Comparison of ENCODE assay signal across 27 cellular contexts in genomic region chr3:31929826-31930502, GRCh38. TPM values are rescaled to one million over a fixed set of nuclear protein-coding genes. Genes with fewer than 3 reads are reported as not detected.
"Had no signal": no experiment of that assay in that cellular context is flagged by ENCODE, and none has a peak within 500 bp of the region (broad histone marks: within the 10 kb centered on the region; RNA-seq: fewer than 3 reads in every experiment).

No MANE protein-coding gene starts in this region.

- H3K36me3 ChIP-seq: left ventricle myocardium inferior, ovary, prostate gland, suprapubic skin, tibial nerve had no signal

- DNase-seq: activated CD4-positive, alpha-beta memory T cell treated with anti-CD3 and anti-CD28 coated beads, Interleukin-2, amount 10 ng/mL, durations not matched to agents 7 days and 5 days; activated CD4-positive, alpha-beta T cell treated with anti-CD3 and anti-CD28 coated beads for 48 hours; activated CD8-positive, alpha-beta memory T cell treated with anti-CD3 and anti-CD28 coated beads, Interleukin-2, amount 10 ng/mL, durations not matched to agents 7 days and 5 days; activated effector memory CD4-positive, alpha-beta T cell treated with anti-CD3 and anti-CD28 coated beads, Interleukin-2, amount 50 U/mL, for 16 hours; activated naive CD4-positive, alpha-beta T cell treated with anti-CD3 and anti-CD28 coated beads, Interleukin-2, amount 10 ng/mL, durations not matched to agents 7 days and 5 days; activated T-cell treated with anti-CD3 and anti-CD28 coated beads for 4 hours; aorta; effector CD4-positive, alpha-beta T cell; foreskin fibroblast; immature natural killer cell; left ventricle myocardium inferior; mammary epithelial cell; midbrain; ovary; stimulated activated CD4-positive, alpha-beta T cell treated with anti-CD3 and anti-CD28 coated beads, Interleukin-2, amount 100 ng/mL, for 48 hours; stimulated activated naive CD8-positive, alpha-beta T cell treated with anti-CD3 and anti-CD28 coated beads, Interleukin-15, Interleukin-2, amounts not matched to agents 100 U/mL and 50 U/mL, for 24 hours; T1000 had no signal

- H3K27me3 ChIP-seq: hepatocyte, ovary, suprapubic skin, tibial nerve had no signal

- FAIRE-seq: endometrium, urothelium cell line had no signal

- H3K4me3 Mint-ChIP-seq: activated CD4-positive, alpha-beta memory T cell treated with anti-CD3 and anti-CD28 coated beads, Interleukin-2, amount 10 ng/mL, durations not matched to agents 7 days and 5 days; activated CD8-positive, alpha-beta memory T cell treated with anti-CD3 and anti-CD28 coated beads, Interleukin-2, amount 10 ng/mL, durations not matched to agents 7 days and 5 days; activated naive CD4-positive, alpha-beta T cell treated with anti-CD3 and anti-CD28 coated beads, Interleukin-2, amount 10 ng/mL, durations not matched to agents 7 days and 5 days; brain; dendritic cell treated with granulocyte-macrophage colony-stimulating factor and Interleukin-4, amounts not matched to agents 40 ng/mL and 50 ng/mL, for 4 days; immature natural killer cell; natural killer cell treated with Interleukin-12 subunit alpha and Interleukin-12 subunit beta and Interleukin-15 and Interleukin-18, amount 100 ng/mL, for 72 hours; T-helper 1 cell treated with Interleukin-12 subunit alpha and Interleukin-12 subunit beta and Interleukin-4 antibody, amounts not matched to agents 30 μg/mL and 1 μg/mL, for 36 hours had no signal

- H3K9me3 ChIP-seq: left ventricle myocardium inferior, ovary, prostate gland, suprapubic skin, tibial nerve had no signal

- H3K4me1 Mint-ChIP-seq: activated CD8-positive, alpha-beta memory T cell treated with anti-CD3 and anti-CD28 coated beads, Interleukin-2, amount 10 ng/mL, durations not matched to agents 7 days and 5 days; activated naive CD4-positive, alpha-beta T cell treated with anti-CD3 and anti-CD28 coated beads, Interleukin-2, amount 10 ng/mL, durations not matched to agents 7 days and 5 days; immature natural killer cell had no signal

- H3K4me3 ChIP-seq: hepatocyte, left ventricle myocardium inferior, ovary, prostate gland, suprapubic skin, tibial nerve had no signal

- H3K36me3 Mint-ChIP-seq: activated CD8-positive, alpha-beta memory T cell treated with anti-CD3 and anti-CD28 coated beads, Interleukin-2, amount 10 ng/mL, durations not matched to agents 7 days and 5 days; activated naive CD4-positive, alpha-beta T cell treated with anti-CD3 and anti-CD28 coated beads, Interleukin-2, amount 10 ng/mL, durations not matched to agents 7 days and 5 days; brain; immature natural killer cell; natural killer cell treated with Interleukin-12 subunit alpha and Interleukin-12 subunit beta and Interleukin-15 and Interleukin-18, amount 100 ng/mL, for 72 hours had no signal

- ATAC-seq: activated CD8-positive, alpha-beta memory T cell treated with anti-CD3 and anti-CD28 coated beads, Interleukin-2, amount 10 ng/mL, durations not matched to agents 7 days and 5 days; natural killer cell treated with Interleukin-12 subunit alpha and Interleukin-12 subunit beta and Interleukin-15 and Interleukin-18, amount 100 ng/mL, for 72 hours; stimulated activated naive CD8-positive, alpha-beta T cell treated with anti-CD3 and anti-CD28 coated beads, Interleukin-15, Interleukin-2, amounts not matched to agents 100 U/mL and 50 U/mL, for 24 hours had no signal

- H3K27ac Mint-ChIP-seq: activated CD4-positive, alpha-beta memory T cell treated with anti-CD3 and anti-CD28 coated beads, Interleukin-2, amount 10 ng/mL, durations not matched to agents 7 days and 5 days; activated CD8-positive, alpha-beta memory T cell treated with anti-CD3 and anti-CD28 coated beads, Interleukin-2, amount 10 ng/mL, durations not matched to agents 7 days and 5 days; activated naive CD4-positive, alpha-beta T cell treated with anti-CD3 and anti-CD28 coated beads, Interleukin-2, amount 10 ng/mL, durations not matched to agents 7 days and 5 days; brain; dendritic cell treated with granulocyte-macrophage colony-stimulating factor and Interleukin-4, amounts not matched to agents 40 ng/mL and 50 ng/mL, for 4 days; immature natural killer cell; natural killer cell treated with Interleukin-12 subunit alpha and Interleukin-12 subunit beta and Interleukin-15 and Interleukin-18, amount 100 ng/mL, for 72 hours; T-helper 1 cell treated with Interleukin-12 subunit alpha and Interleukin-12 subunit beta and Interleukin-4 antibody, amounts not matched to agents 30 μg/mL and 1 μg/mL, for 36 hours had no signal

- H3K27me3 Mint-ChIP-seq: activated CD4-positive, alpha-beta memory T cell treated with anti-CD3 and anti-CD28 coated beads, Interleukin-2, amount 10 ng/mL, durations not matched to agents 7 days and 5 days; activated CD8-positive, alpha-beta memory T cell treated with anti-CD3 and anti-CD28 coated beads, Interleukin-2, amount 10 ng/mL, durations not matched to agents 7 days and 5 days; activated naive CD4-positive, alpha-beta T cell treated with anti-CD3 and anti-CD28 coated beads, Interleukin-2, amount 10 ng/mL, durations not matched to agents 7 days and 5 days; dendritic cell treated with granulocyte-macrophage colony-stimulating factor and Interleukin-4, amounts not matched to agents 40 ng/mL and 50 ng/mL, for 4 days had no signal

- H3K9me3 Mint-ChIP-seq: activated CD4-positive, alpha-beta memory T cell treated with anti-CD3 and anti-CD28 coated beads, Interleukin-2, amount 10 ng/mL, durations not matched to agents 7 days and 5 days; activated naive CD4-positive, alpha-beta T cell treated with anti-CD3 and anti-CD28 coated beads, Interleukin-2, amount 10 ng/mL, durations not matched to agents 7 days and 5 days; brain; dendritic cell treated with granulocyte-macrophage colony-stimulating factor and Interleukin-4, amounts not matched to agents 40 ng/mL and 50 ng/mL, for 4 days; immature natural killer cell; natural killer cell treated with Interleukin-12 subunit alpha and Interleukin-12 subunit beta and Interleukin-15 and Interleukin-18, amount 100 ng/mL, for 72 hours; T-helper 1 cell treated with Interleukin-12 subunit alpha and Interleukin-12 subunit beta and Interleukin-4 antibody, amounts not matched to agents 30 μg/mL and 1 μg/mL, for 36 hours had no signal

RNA-seq across cellular contexts. Expression of gene ZNF860, which starts 51.6 kb away (rescaled TPM):
- total RNA-seq: activated CD8-positive, alpha-beta memory T cell treated with anti-CD3 and anti-CD28 coated beads, Interleukin-2, amount 10 ng/mL, durations not matched to agents 7 days and 5 days; natural killer cell treated with Interleukin-12 subunit alpha and Interleukin-12 subunit beta and Interleukin-15 and Interleukin-18, amount 100 ng/mL, for 72 hours had no signal
